Comparison of ENCODE assay signal across 8 cellular contexts in genomic region chr6:108526739-108527174, GRCh38. TPM values are rescaled to one million over a fixed set of nuclear protein-coding genes. Genes with fewer than 3 reads are reported as not detected.
DNase-seq lines count a peak whose midpoint lies in the region; ATAC-seq and TF ChIP-seq lines count a peak whose summit lies in the region.

No MANE protein-coding gene starts in this region.

- ATAC-seq in thoracic aorta (ENCODE audit: insufficient number of reproducible peaks, low FRiP score, low read depth) (no peak), HG03520 (IDR thresholded peaks at IDR 0.05; ENCODE audit: unreplicated experiment) (no peak)

- no peaks in the 10 kb centered on the region for H3K27me3 ChIP-seq in thoracic aorta (replicated peaks; ENCODE audit: insufficient read depth)

- no peak overlapping the region for H3K4me3 ChIP-seq in astrocyte of the cerebellum (ENCODE audit: low read depth, low read length)
- H3K4me3 ChIP-seq in thoracic aorta: no peak overlapping the region

- DNase-seq in NCI-H1105 treated with DMSO at 0.1 percent for 48 hours (lab: John Stamatoyannopoulos, UW): peak; percentile 64
- no peak for DNase-seq in NCI-H1105 (lab: John Stamatoyannopoulos, UW)
- DNase-seq in MV-4-11 (lab: John Stamatoyannopoulos, UW): peak; percentile 8
- peak; percentile 27 for DNase-seq in astrocyte of the cerebellum (ENCODE audit: low read depth)
- DNase-seq in iPS-NIHi7 (ENCODE audit: extremely low spot score): peak; percentile 54
- no peak for DNase-seq in thoracic aorta (ENCODE audit: low spot score)
- DNase-seq in amniotic stem cell (lab: John Stamatoyannopoulos, UW): no peak

- H3K27ac ChIP-seq in thoracic aorta: no peak overlapping the region

- H3K9me3 ChIP-seq in thoracic aorta: no peaks in the 10 kb centered on the region

- no peaks in the 10 kb centered on the region for H3K36me3 ChIP-seq in thoracic aorta

- peak; percentile 83 for TF ChIP-seq CTCF in astrocyte of the cerebellum (IDR thresholded peaks at IDR 0.05; ENCODE audit: low read depth, low read length, missing control alignments)
- peak; percentile 81 for TF ChIP-seq CTCF in thoracic aorta (IDR thresholded peaks at IDR 0.05)

- in situ Hi-C loops in astrocyte of the cerebellum (cut with HindIII; ENCODE audit: low sequenced_read_pairs): no loop called here

- H3K4me1 ChIP-seq in thoracic aorta (ENCODE audit: control insufficient read depth in 1 of 2, low read depth in 2 of 2): no peaks in the 10 kb centered on the region

RNA-seq across cellular contexts. Expression of gene FOXO3, which starts 34.0 kb away (rescaled TPM):
- total RNA-seq in thoracic aorta: 100 to 1,000 TPM; 106 to 149 TPM

Comparison
In these comparisons a context has a peak if more than half of its experiments do, and no peak if none do; other contexts are left out.
1. DNase-seq: peak in NCI-H1105 treated with DMSO at 0.1 percent for 48 hours (single experiment), MV-4-11 (single experiment), astrocyte of the cerebellum (single experiment) and iPS-NIHi7 (single experiment); none in NCI-H1105 (single experiment), thoracic aorta (single experiment) and amniotic stem cell (single experiment).